ENCODE assay signal across 14 cellular contexts in the genomic region with DNA sequence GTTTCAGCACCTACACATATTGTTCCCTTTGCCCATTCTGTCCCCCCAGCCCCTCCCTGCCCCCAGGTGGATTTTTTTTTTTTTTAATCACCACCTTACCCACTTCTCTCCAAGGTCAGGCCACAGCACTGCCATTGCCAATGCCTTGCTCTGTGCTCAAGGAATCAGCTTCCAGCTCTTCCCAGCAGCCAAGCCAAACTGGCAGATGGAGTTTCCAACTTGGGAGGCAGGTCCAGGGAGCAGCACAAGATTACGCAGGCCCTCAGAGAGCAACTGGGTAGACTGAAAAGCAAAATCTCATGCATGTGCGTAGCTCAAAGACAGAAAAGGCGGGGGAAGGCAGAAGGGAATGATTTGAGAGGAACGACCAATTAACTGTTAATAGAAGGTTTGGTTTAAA.
"Had no signal": no experiment of that assay in that cellular context is flagged by ENCODE, and none has a peak within 500 bp of the region (broad histone marks: within the 10 kb centered on the region; RNA-seq: fewer than 3 reads in every experiment).

No MANE protein-coding gene starts in this region.

- H3K9me3 ChIP-seq: adrenal gland, body of pancreas, mucosa of descending colon, SJCRH30 had no signal

- DNase-seq: activated CD4-positive, alpha-beta T cell treated with anti-CD3 and anti-CD28 coated beads, Interleukin-2, amount 10 ng/mL, durations not matched to agents 7 days and 5 days; activated naive CD4-positive, alpha-beta T cell treated with anti-CD3 and anti-CD28 coated beads for 36 hours; activated T-cell treated with anti-CD3 and anti-CD28 coated beads for 4 hours; adrenal gland; body of pancreas; dermis blood vessel endothelial cell; left colon; mucosa of descending colon; naive thymus-derived CD4-positive, alpha-beta T cell; SJCRH30; stimulated activated naive CD8-positive, alpha-beta T cell treated with anti-CD3 and anti-CD28 coated beads, Interleukin-15, Interleukin-2, amounts not matched to agents 100 U/mL and 50 U/mL, for 24 hours had no signal

- H3K27me3 ChIP-seq: adrenal gland, body of pancreas, SJCRH30 had no signal

- H3K4me3 Mint-ChIP-seq: activated CD4-positive, alpha-beta T cell treated with anti-CD3 and anti-CD28 coated beads, Interleukin-2, amount 10 ng/mL, durations not matched to agents 7 days and 5 days; activated naive CD4-positive, alpha-beta T cell treated with anti-CD3 and anti-CD28 coated beads for 36 hours; naive thymus-derived CD4-positive, alpha-beta T cell; type B pancreatic cell had no signal

- H3K27ac Mint-ChIP-seq: activated CD4-positive, alpha-beta T cell treated with anti-CD3 and anti-CD28 coated beads, Interleukin-2, amount 10 ng/mL, durations not matched to agents 7 days and 5 days; activated naive CD4-positive, alpha-beta T cell treated with anti-CD3 and anti-CD28 coated beads for 36 hours; activated T-helper 2 cell treated with anti-CD3 and anti-CD28 coated beads, Interferon-gamma antibody, Interleukin-2, Interleukin-4, amounts not matched to agents 10 μg/mL and 5 μg/mL and 100 μg/mL, durations not matched to agents 14 hours and 24 hours and 36 hours; type B pancreatic cell had no signal

- ATAC-seq: mucosa of descending colon; naive thymus-derived CD4-positive, alpha-beta T cell; stimulated activated naive CD8-positive, alpha-beta T cell treated with anti-CD3 and anti-CD28 coated beads, Interleukin-15, Interleukin-2, amounts not matched to agents 100 U/mL and 50 U/mL, for 24 hours had no signal

- H3K27ac ChIP-seq: adrenal gland, body of pancreas, parathyroid adenoma, SJCRH30 had no signal

- H3K4me1 ChIP-seq: parathyroid adenoma, SJCRH30 had no signal

- H3K9me3 Mint-ChIP-seq: activated CD4-positive, alpha-beta T cell treated with anti-CD3 and anti-CD28 coated beads, Interleukin-2, amount 10 ng/mL, durations not matched to agents 7 days and 5 days; activated naive CD4-positive, alpha-beta T cell treated with anti-CD3 and anti-CD28 coated beads for 36 hours; activated T-helper 2 cell treated with anti-CD3 and anti-CD28 coated beads, Interferon-gamma antibody, Interleukin-2, Interleukin-4, amounts not matched to agents 10 μg/mL and 5 μg/mL and 100 μg/mL, durations not matched to agents 14 hours and 24 hours and 36 hours; naive thymus-derived CD4-positive, alpha-beta T cell; type B pancreatic cell had no signal

- H3K27me3 Mint-ChIP-seq: activated CD4-positive, alpha-beta T cell treated with anti-CD3 and anti-CD28 coated beads, Interleukin-2, amount 10 ng/mL, durations not matched to agents 7 days and 5 days; naive thymus-derived CD4-positive, alpha-beta T cell; type B pancreatic cell had no signal

- H3K4me3 ChIP-seq: adrenal gland, body of pancreas, mucosa of descending colon, SJCRH30 had no signal
